8 cellular contexts compared by ENCODE assay signal in genomic region chr4:145732895-145733880, GRCh38.
DNase-seq lines count a peak whose midpoint lies in the region; ATAC-seq and TF ChIP-seq lines count a peak whose summit lies in the region.

No MANE protein-coding gene starts in this region.

- DNase-seq in AG09309 (ENCODE audit: low read depth) (peak; percentile 63), NCI-H446 (lab: John Stamatoyannopoulos, UW) (peak; percentile 61 to 93), choroid plexus epithelial cell (ENCODE audit: low read depth) (peak; percentile 97), kidney tubule cell (ENCODE audit: low spot score) (peak; percentile 96)
- peak; percentile 82 to 86 for DNase-seq in activated CD4-positive, alpha-beta T cell treated with anti-CD3 and anti-CD28 coated beads for 4 hours
- peak; percentile 65 to 73 for DNase-seq in stimulated activated CD4-positive, alpha-beta T cell treated with anti-CD3 and anti-CD28 coated beads, Interleukin-15, amount 100 ng/mL, for 48 hours (ENCODE audit: low read depth in 2 of 2)

- no peak for TF ChIP-seq CTCF in AG09309 (IDR thresholded peaks at IDR 0.05; ENCODE audit: control insufficient read depth, insufficient read depth, low read depth, low read length, missing control alignments)
- TF ChIP-seq CTCF in choroid plexus epithelial cell (conservative IDR thresholded peaks at IDR 0.05; ENCODE audit: low read depth, low read length): no peak

- ATAC-seq in GM19035 (IDR thresholded peaks at IDR 0.05; ENCODE audit: unreplicated experiment) (peak; percentile 80), HG03342 (IDR thresholded peaks at IDR 0.05; ENCODE audit: unreplicated experiment) (peak; percentile 89)

- H3K4me3 ChIP-seq in AG09309 (ENCODE audit: control insufficient read depth, low read depth, low read length) (peak overlapping the region; percentile 49), choroid plexus epithelial cell (ENCODE audit: low read depth, low read length) (peak overlapping the region; percentile 70)

Comparison
In these comparisons a context has a peak if more than half of its experiments do, and no peak if none do; other contexts are left out.
1. Peak in every context shown above with its lines: DNase-seq, ATAC-seq and H3K4me3 ChIP-seq.